8 cellular contexts compared by ENCODE assay signal in the genomic region with DNA sequence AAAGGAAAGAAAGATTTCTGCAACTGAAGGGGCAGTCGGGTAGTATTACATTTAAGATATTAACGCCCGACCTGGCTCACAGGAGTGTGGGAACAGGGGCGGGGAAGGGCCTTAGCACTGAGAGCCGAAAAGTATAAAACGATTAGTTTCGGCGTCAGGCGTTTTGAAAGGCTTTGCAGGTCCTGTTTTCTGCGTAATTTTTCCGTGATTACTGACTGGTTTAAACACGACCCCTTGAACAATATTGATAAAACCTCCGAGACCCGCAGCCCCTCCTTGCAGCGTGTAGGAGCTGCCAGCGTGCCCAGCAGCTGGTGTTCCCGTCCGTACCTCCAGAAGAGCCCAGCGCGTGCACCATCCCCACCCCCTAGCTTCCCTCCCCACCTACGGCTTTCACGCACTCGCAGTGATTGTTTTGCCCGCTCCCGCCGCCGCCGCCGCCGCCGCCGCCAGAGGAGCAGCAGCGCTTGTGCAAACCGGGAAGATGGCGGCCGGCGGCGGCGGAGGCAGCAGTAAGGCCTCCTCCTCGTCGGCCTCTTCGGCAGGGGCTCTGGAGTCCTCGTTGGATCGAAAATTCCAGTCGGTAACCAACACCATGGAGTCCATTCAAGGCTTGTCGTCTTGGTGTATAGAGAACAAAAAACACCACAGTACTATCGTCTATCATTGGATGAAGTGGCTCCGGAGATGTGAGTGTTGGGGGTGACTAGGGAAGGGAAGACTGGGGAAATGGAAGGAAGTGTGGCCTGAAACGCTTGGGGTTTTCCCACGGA. TPM values are rescaled to one million over a fixed set of nuclear protein-coding genes. Genes with fewer than 3 reads are reported as not detected.
DNase-seq lines count a peak whose midpoint lies in the region; ATAC-seq and TF ChIP-seq lines count a peak whose summit lies in the region.

No MANE protein-coding gene starts in this region.

- H3K4me3 Mint-ChIP-seq in T-helper 2 cell treated with Interferon-gamma antibody and Interleukin-4, amounts not matched to agents 5 μg/mL and 100 μg/mL, for 36 hours = peak overlapping the region; percentile 96

- DNase-seq in DMS79 (lab: John Stamatoyannopoulos, UW) = peak; percentile 64
- DNase-seq in NCI-H187 (lab: John Stamatoyannopoulos, UW) = peak; percentile 92 to 99
- peak; percentile 80 for DNase-seq in T-helper 2 cell treated with Interferon-gamma antibody and Interleukin-4, amounts not matched to agents 5 μg/mL and 100 μg/mL, for 36 hours (ENCODE audit: low spot score)
- peak; percentile 41 to 89 (median 73) for DNase-seq in anterior cingulate cortex (lab: John Stamatoyannopoulos, UW)
- peak; percentile 67 for DNase-seq in hepatic stellate cell (ENCODE audit: low spot score)
- peak; percentile 45 for DNase-seq in renal cortical epithelial cell (ENCODE audit: low read depth)
- peak in 1 of 2 donors; percentile 88 for DNase-seq in vagina (ENCODE audit: extremely low spot score in 2 of 2)

- ATAC-seq in HG02623 (IDR thresholded peaks at IDR 0.05; ENCODE audit: unreplicated experiment) = peak; percentile 15

- no peaks in the 10 kb centered on the region for H3K9me3 Mint-ChIP-seq in T-helper 2 cell treated with Interferon-gamma antibody and Interleukin-4, amounts not matched to agents 5 μg/mL and 100 μg/mL, for 36 hours

- peak overlapping the region; percentile 99 for H3K27ac Mint-ChIP-seq in T-helper 2 cell treated with Interferon-gamma antibody and Interleukin-4, amounts not matched to agents 5 μg/mL and 100 μg/mL, for 36 hours

- peaks cover 21% of the 10 kb centered on the region for H3K4me1 ChIP-seq in vagina

- H3K9me3 ChIP-seq in vagina = no peaks in the 10 kb centered on the region

- no peaks in the 10 kb centered on the region for H3K36me3 ChIP-seq in vagina

- TF ChIP-seq CTCF in vagina (IDR thresholded peaks at IDR 0.05) = no peak

- peaks cover 31% of the 10 kb centered on the region for H3K4me1 Mint-ChIP-seq in T-helper 2 cell treated with Interferon-gamma antibody and Interleukin-4, amounts not matched to agents 5 μg/mL and 100 μg/mL, for 36 hours (ENCODE audit: low read depth)

- intact Hi-C loops in vagina (cut with DNase I) = no loop called here

- H3K27ac ChIP-seq in vagina = peak overlapping the region; percentile 96

- no peaks in the 10 kb centered on the region for H3K27me3 ChIP-seq in vagina

- H3K4me3 ChIP-seq in vagina = peak overlapping the region; percentile 48 to 61

- H3K27me3 Mint-ChIP-seq in T-helper 2 cell treated with Interferon-gamma antibody and Interleukin-4, amounts not matched to agents 5 μg/mL and 100 μg/mL, for 36 hours (ENCODE audit: low read depth) = peaks cover 2% of the 10 kb centered on the region

- peaks cover 24% of the 10 kb centered on the region for H3K36me3 Mint-ChIP-seq in T-helper 2 cell treated with Interferon-gamma antibody and Interleukin-4, amounts not matched to agents 5 μg/mL and 100 μg/mL, for 36 hours (ENCODE audit: low read depth)

- peak in 1 of 2 donors; percentile 22 for TF ChIP-seq POLR2A in vagina (IDR thresholded peaks at IDR 0.05)

RNA-seq across cellular contexts. Expression of a gene that starts 0.5 kb away (rescaled TPM):
- total RNA-seq in renal cortical epithelial cell = 7.8 and 19.4 TPM in 2 replicates
- total RNA-seq in vagina = 23.8 TPM

RNA-seq across cellular contexts. Expression of a gene that starts 43.1 kb away (rescaled TPM):
- total RNA-seq in renal cortical epithelial cell (21.7 and 34.3 TPM in 2 replicates), vagina (39.8 TPM)
